1 cellular context compared by ENCODE assay signal in the genomic region with DNA sequence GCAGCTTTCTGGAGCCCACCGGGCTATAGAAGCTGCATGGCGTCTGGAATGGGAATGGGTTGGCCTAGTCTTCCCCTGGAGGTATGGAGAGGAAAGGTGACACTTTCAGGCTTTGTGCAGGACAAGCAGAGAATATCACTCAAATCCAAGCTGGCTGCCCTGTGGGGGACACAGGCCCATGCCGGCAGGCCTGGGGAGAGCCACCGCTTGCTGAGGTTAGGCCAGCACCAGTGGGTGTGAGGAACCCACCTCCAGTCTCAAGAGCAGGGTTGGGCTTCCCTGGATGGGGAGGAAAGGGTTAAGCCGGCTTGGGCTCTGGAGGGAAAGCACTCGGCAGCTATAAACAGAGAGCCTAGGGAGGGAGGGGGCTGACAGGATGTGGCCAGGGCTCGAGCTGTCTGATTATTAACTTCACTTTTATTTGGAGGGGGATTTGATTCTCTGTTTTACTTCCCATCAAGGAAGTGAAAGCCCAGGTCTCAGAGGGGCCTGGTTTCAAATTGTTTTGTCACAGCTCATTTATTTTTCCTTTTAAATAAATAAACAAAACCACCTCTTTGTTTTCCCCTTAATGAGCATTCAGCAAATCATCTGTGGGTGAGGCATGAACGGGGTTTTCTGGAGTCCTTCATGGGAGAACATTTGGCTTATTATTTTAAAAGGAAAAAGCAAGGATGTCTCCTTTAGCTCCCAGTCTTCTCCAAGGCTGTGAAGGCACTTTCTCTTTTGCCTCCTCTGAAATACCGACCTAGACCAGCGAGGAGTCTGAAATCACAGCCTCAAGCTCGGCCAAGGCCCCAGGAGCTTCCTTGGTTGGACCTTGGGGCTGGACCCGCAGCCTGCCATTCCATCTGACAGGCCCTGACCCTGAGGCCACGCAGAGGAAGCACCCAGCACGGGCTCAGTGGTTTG.
TF ChIP-seq lines count a peak whose summit lies in the region.

No MANE protein-coding gene starts in this region.

TF ChIP-seq in HepG2, 621 proteins besides CTCF, POLR2A, EP300 and RAD21 (continued from another document and continues in another):
- no peak for TF ChIP-seq FIP1L1 (IDR thresholded peaks at IDR 0.05; ENCODE audit: borderline replicate concordance, insufficient read depth, low read depth, low read length)
- TF ChIP-seq ZBTB42 (CRISPR knock-in tag; IDR thresholded peaks at IDR 0.05): no peak
- TF ChIP-seq ZBTB7B (CRISPR knock-in tag; IDR thresholded peaks at IDR 0.05): peak; percentile 77
- TF ChIP-seq, protein P1, sequence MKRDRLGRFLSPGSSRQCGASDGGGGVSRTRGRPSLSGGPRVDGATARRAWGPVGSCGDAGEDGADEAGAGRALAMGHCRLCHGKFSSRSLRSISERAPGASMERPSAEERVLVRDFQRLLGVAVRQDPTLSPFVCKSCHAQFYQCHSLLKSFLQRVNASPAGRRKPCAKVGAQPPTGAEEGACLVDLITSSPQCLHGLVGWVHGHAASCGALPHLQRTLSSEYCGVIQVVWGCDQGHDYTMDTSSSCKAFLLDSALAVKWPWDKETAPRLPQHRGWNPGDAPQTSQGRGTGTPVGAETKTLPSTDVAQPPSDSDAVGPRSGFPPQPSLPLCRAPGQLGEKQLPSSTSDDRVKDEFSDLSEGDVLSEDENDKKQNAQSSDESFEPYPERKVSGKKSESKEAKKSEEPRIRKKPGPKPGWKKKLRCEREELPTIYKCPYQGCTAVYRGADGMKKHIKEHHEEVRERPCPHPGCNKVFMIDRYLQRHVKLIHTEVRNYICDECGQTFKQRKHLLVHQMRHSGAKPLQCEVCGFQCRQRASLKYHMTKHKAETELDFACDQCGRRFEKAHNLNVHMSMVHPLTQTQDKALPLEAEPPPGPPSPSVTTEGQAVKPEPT (CRISPR knock-in tag; IDR thresholded peaks at IDR 0.05; ENCODE audit: low read depth): no peak
- TF ChIP-seq NFE2L1 (CRISPR knock-in tag; IDR thresholded peaks at IDR 0.05; ENCODE audit: borderline replicate concordance): no peak
- TF ChIP-seq, protein P2, sequence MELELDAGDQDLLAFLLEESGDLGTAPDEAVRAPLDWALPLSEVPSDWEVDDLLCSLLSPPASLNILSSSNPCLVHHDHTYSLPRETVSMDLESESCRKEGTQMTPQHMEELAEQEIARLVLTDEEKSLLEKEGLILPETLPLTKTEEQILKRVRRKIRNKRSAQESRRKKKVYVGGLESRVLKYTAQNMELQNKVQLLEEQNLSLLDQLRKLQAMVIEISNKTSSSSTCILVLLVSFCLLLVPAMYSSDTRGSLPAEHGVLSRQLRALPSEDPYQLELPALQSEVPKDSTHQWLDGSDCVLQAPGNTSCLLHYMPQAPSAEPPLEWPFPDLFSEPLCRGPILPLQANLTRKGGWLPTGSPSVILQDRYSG (CRISPR knock-in tag; IDR thresholded peaks at IDR 0.05): no peak
- TF ChIP-seq ZFP90 (CRISPR knock-in tag; IDR thresholded peaks at IDR 0.05; ENCODE audit: borderline replicate concordance): no peak
- TF ChIP-seq ZNF850 (CRISPR knock-in tag; conservative IDR thresholded peaks at IDR 0.05): no peak
- TF ChIP-seq, protein P3, sequence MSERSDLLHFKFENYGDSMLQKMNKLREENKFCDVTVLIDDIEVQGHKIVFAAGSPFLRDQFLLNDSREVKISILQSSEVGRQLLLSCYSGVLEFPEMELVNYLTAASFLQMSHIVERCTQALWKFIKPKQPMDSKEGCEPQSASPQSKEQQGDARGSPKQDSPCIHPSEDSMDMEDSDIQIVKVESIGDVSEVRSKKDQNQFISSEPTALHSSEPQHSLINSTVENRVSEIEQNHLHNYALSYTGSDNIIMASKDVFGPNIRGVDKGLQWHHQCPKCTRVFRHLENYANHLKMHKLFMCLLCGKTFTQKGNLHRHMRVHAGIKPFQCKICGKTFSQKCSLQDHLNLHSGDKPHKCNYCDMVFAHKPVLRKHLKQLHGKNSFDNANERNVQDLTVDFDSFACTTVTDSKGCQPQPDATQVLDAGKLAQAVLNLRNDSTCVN (CRISPR knock-in tag; IDR thresholded peaks at IDR 0.05; ENCODE audit: borderline replicate concordance): no peak
- TF ChIP-seq HCFC1 (IDR thresholded peaks at IDR 0.05; ENCODE audit: low read depth, low read length): no peak
- TF ChIP-seq, protein P4, sequence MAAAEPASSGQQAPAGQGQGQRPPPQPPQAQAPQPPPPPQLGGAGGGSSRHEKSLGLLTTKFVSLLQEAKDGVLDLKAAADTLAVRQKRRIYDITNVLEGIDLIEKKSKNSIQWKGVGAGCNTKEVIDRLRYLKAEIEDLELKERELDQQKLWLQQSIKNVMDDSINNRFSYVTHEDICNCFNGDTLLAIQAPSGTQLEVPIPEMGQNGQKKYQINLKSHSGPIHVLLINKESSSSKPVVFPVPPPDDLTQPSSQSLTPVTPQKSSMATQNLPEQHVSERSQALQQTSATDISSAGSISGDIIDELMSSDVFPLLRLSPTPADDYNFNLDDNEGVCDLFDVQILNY (CRISPR knock-in tag; conservative IDR thresholded peaks at IDR 0.05): no peak
- TF ChIP-seq ZNF768 (CRISPR knock-in tag; IDR thresholded peaks at IDR 0.05): peak; percentile 66; the same call in 1 of the 2 replicates
- no peak for TF ChIP-seq ATRX (CRISPR knock-in tag; IDR thresholded peaks at IDR 0.05; ENCODE audit: borderline replicate concordance)
- no peak for TF ChIP-seq HIVEP1 (CRISPR knock-in tag; IDR thresholded peaks at IDR 0.05)
- TF ChIP-seq ATF7-NPFF (CRISPR knock-in tag; IDR thresholded peaks at IDR 0.05; ENCODE audit: low read depth): no peak
- no peak for TF ChIP-seq JARID2 (CRISPR knock-in tag; IDR thresholded peaks at IDR 0.05; ENCODE audit: insufficient replicate concordance)
- TF ChIP-seq ZNF776 (CRISPR knock-in tag; IDR thresholded peaks at IDR 0.05): no peak
- no peak for TF ChIP-seq EHMT2 (IDR thresholded peaks at IDR 0.05; ENCODE audit: borderline replicate concordance, low read depth, low read length)
- TF ChIP-seq, protein P5, sequence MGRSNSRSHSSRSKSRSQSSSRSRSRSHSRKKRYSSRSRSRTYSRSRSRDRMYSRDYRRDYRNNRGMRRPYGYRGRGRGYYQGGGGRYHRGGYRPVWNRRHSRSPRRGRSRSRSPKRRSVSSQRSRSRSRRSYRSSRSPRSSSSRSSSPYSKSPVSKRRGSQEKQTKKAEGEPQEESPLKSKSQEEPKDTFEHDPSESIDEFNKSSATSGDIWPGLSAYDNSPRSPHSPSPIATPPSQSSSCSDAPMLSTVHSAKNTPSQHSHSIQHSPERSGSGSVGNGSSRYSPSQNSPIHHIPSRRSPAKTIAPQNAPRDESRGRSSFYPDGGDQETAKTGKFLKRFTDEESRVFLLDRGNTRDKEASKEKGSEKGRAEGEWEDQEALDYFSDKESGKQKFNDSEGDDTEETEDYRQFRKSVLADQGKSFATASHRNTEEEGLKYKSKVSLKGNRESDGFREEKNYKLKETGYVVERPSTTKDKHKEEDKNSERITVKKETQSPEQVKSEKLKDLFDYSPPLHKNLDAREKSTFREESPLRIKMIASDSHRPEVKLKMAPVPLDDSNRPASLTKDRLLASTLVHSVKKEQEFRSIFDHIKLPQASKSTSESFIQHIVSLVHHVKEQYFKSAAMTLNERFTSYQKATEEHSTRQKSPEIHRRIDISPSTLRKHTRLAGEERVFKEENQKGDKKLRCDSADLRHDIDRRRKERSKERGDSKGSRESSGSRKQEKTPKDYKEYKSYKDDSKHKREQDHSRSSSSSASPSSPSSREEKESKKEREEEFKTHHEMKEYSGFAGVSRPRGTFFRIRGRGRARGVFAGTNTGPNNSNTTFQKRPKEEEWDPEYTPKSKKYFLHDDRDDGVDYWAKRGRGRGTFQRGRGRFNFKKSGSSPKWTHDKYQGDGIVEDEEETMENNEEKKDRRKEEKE (IDR thresholded peaks at IDR 0.05): no peak
- no peak for TF ChIP-seq FLYWCH1 (CRISPR knock-in tag; IDR thresholded peaks at IDR 0.05)
- no peak for TF ChIP-seq FOSL1 (CRISPR knock-in tag; IDR thresholded peaks at IDR 0.05; ENCODE audit: borderline replicate concordance)
- no peak for TF ChIP-seq ZNF260 (CRISPR knock-in tag; IDR thresholded peaks at IDR 0.05; ENCODE audit: borderline replicate concordance, low read depth)
- no peak for TF ChIP-seq ZNF180 (CRISPR knock-in tag; IDR thresholded peaks at IDR 0.05; ENCODE audit: borderline replicate concordance, low read depth)
- no peak for TF ChIP-seq MAFK (conservative IDR thresholded peaks at IDR 0.05 in 1 of 2, IDR thresholded peaks at IDR 0.05 in 1 of 2; ENCODE audit: low read length in 2 of 2)
- TF ChIP-seq RBAK (CRISPR knock-in tag; IDR thresholded peaks at IDR 0.05): no peak
- no peak for TF ChIP-seq ZNF549 (CRISPR knock-in tag; IDR thresholded peaks at IDR 0.05)
- TF ChIP-seq RFXANK (CRISPR knock-in tag; IDR thresholded peaks at IDR 0.05): no peak
- no peak for TF ChIP-seq ZNF3 (CRISPR knock-in tag; IDR thresholded peaks at IDR 0.05)
- TF ChIP-seq, protein P6, sequence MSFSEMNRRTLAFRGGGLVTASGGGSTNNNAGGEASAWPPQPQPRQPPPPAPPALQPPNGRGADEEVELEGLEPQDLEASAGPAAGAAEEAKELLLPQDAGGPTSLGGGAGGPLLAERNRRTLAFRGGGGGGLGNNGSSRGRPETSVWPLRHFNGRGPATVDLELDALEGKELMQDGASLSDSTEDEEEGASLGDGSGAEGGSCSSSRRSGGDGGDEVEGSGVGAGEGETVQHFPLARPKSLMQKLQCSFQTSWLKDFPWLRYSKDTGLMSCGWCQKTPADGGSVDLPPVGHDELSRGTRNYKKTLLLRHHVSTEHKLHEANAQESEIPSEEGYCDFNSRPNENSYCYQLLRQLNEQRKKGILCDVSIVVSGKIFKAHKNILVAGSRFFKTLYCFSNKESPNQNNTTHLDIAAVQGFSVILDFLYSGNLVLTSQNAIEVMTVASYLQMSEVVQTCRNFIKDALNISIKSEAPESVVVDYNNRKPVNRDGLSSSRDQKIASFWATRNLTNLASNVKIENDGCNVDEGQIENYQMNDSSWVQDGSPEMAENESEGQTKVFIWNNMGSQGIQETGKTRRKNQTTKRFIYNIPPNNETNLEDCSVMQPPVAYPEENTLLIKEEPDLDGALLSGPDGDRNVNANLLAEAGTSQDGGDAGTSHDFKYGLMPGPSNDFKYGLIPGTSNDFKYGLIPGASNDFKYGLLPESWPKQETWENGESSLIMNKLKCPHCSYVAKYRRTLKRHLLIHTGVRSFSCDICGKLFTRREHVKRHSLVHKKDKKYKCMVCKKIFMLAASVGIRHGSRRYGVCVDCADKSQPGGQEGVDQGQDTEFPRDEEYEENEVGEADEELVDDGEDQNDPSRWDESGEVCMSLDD (CRISPR knock-in tag; IDR thresholded peaks at IDR 0.05; ENCODE audit: borderline replicate concordance): no peak
- no peak for TF ChIP-seq EEA1 (CRISPR knock-in tag; IDR thresholded peaks at IDR 0.05; ENCODE audit: borderline replicate concordance)
- TF ChIP-seq SCMH1 (CRISPR knock-in tag; IDR thresholded peaks at IDR 0.05; ENCODE audit: borderline replicate concordance): no peak
- TF ChIP-seq, protein P7, sequence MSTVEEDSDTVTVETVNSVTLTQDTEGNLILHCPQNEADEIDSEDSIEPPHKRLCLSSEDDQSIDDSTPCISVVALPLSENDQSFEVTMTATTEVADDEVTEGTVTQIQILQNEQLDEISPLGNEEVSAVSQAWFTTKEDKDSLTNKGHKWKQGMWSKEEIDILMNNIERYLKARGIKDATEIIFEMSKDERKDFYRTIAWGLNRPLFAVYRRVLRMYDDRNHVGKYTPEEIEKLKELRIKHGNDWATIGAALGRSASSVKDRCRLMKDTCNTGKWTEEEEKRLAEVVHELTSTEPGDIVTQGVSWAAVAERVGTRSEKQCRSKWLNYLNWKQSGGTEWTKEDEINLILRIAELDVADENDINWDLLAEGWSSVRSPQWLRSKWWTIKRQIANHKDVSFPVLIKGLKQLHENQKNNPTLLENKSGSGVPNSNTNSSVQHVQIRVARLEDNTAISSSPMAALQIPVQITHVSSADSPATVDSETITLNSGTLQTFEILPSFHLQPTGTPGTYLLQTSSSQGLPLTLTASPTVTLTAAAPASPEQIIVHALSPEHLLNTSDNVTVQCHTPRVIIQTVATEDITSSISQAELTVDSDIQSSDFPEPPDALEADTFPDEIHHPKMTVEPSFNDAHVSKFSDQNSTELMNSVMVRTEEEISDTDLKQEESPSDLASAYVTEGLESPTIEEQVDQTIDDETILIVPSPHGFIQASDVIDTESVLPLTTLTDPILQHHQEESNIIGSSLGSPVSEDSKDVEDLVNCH (CRISPR knock-in tag; IDR thresholded peaks at IDR 0.05): no peak
- TF ChIP-seq PHF8 (CRISPR knock-in tag; IDR thresholded peaks at IDR 0.05): no peak
- TF ChIP-seq, protein P8, sequence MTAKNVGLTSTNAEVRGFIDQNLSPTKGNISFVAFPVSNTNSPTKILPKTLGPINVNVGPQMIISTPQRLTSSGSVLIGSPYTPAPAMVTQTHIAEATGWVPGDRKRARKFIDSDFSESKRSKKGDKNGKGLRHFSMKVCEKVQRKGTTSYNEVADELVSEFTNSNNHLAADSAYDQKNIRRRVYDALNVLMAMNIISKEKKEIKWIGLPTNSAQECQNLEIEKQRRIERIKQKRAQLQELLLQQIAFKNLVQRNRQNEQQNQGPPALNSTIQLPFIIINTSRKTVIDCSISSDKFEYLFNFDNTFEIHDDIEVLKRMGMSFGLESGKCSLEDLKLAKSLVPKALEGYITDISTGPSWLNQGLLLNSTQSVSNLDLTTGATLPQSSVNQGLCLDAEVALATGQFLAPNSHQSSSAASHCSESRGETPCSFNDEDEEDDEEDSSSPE (CRISPR knock-in tag; IDR thresholded peaks at IDR 0.05): peak; percentile 72
- TF ChIP-seq MAZ (IDR thresholded peaks at IDR 0.05; ENCODE audit: borderline replicate concordance, low read depth, low read length): peak; percentile 58; the same call in 1 of the 2 replicates
- 0 out of 2 replicates have a peak, but pooled peaks have one; percentile 8 for TF ChIP-seq MAZ (CRISPR knock-in tag; IDR thresholded peaks at IDR 0.05; ENCODE audit: low read depth)
- no peak for TF ChIP-seq CBX1 (IDR thresholded peaks at IDR 0.05; ENCODE audit: low read depth)
- peak; percentile 100 for TF ChIP-seq ZNF652 (CRISPR knock-in tag; IDR thresholded peaks at IDR 0.05; ENCODE audit: borderline replicate concordance, low read depth)
- TF ChIP-seq, protein P9, sequence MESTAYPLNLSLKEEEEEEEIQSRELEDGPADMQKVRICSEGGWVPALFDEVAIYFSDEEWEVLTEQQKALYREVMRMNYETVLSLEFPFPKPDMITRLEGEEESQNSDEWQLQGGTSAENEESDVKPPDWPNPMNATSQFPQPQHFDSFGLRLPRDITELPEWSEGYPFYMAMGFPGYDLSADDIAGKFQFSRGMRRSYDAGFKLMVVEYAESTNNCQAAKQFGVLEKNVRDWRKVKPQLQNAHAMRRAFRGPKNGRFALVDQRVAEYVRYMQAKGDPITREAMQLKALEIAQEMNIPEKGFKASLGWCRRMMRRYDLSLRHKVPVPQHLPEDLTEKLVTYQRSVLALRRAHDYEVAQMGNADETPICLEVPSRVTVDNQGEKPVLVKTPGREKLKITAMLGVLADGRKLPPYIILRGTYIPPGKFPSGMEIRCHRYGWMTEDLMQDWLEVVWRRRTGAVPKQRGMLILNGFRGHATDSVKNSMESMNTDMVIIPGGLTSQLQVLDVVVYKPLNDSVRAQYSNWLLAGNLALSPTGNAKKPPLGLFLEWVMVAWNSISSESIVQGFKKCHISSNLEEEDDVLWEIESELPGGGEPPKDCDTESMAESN (CRISPR knock-in tag; conservative IDR thresholded peaks at IDR 0.05): no peak
- TF ChIP-seq SNRNP70 (IDR thresholded peaks at IDR 0.05; ENCODE audit: low read depth, low read length): no peak
- TF ChIP-seq SALL2 (CRISPR knock-in tag; IDR thresholded peaks at IDR 0.05): no peak
- TF ChIP-seq ZNF451 (CRISPR knock-in tag; IDR thresholded peaks at IDR 0.05): no peak; the same call in 1 of the 2 replicates
